Comparison of ENCODE assay signal across 14 cellular contexts in genomic region chr22:26901228-26901816, GRCh38.
DNase-seq lines count a peak whose midpoint lies in the region; ATAC-seq and TF ChIP-seq lines count a peak whose summit lies in the region.
"Had no signal": no experiment of that assay in that cellular context is flagged by ENCODE, and none has a peak within 500 bp of the region (broad histone marks: within the 10 kb centered on the region; RNA-seq: fewer than 3 reads in every experiment).

No MANE protein-coding gene starts in this region.

- H3K9ac ChIP-seq in SK-N-MC (ENCODE audit: insufficient read length) (peak overlapping the region; percentile 54), endodermal cell (ENCODE audit: extremely low read depth, low read length, poor library complexity, severe bottlenecking) (no peak overlapping the region), neural progenitor cell (no peak overlapping the region), colonic mucosa (ENCODE audit: low read depth in 2 of 2, low read length in 2 of 2) (no peak overlapping the region)

- no peaks in the 10 kb centered on the region; the same call in 2 of the 3 replicates for H3K36me3 Mint-ChIP-seq in GM23338 (ENCODE audit: low read depth)
- no peaks in the 10 kb centered on the region for H3K36me3 Mint-ChIP-seq in endodermal cell (ENCODE audit: low read depth)
- no peaks in the 10 kb centered on the region for H3K36me3 Mint-ChIP-seq in neural progenitor cell

- ATAC-seq in GM23338: peak; percentile 12; the same call in 2 of the 3 replicates

- H3K27me3 ChIP-seq in GM23338 (ENCODE audit: insufficient read depth): peaks cover 15% of the 10 kb centered on the region
- H3K27me3 ChIP-seq in endodermal cell (ENCODE audit: control insufficient read depth, insufficient read depth, low read length, poor library complexity, severe bottlenecking): peaks cover 18% of the 10 kb centered on the region
- peaks cover 44% of the 10 kb centered on the region for H3K27me3 ChIP-seq in neural progenitor cell
- peaks cover 10% of the 10 kb centered on the region for H3K27me3 ChIP-seq in colonic mucosa

- H3K27ac Mint-ChIP-seq in GM23338 (no peak overlapping the region), endodermal cell (no peak overlapping the region), neural progenitor cell (no peak overlapping the region)
- H3K27ac Mint-ChIP-seq: B cell; CD4-positive, alpha-beta T cell had no signal

- no peaks in the 10 kb centered on the region; the same call in 1 of the 2 replicates for H3K36me3 ChIP-seq in GM23338 (ENCODE audit: insufficient read depth)
- no peaks in the 10 kb centered on the region for H3K36me3 ChIP-seq in SK-N-MC (ENCODE audit: insufficient read depth, low read length)
- H3K36me3 ChIP-seq in endodermal cell (ENCODE audit: control insufficient read depth, insufficient read depth, low read length): no peaks in the 10 kb centered on the region
- no peaks in the 10 kb centered on the region for H3K36me3 ChIP-seq in neural progenitor cell
- H3K36me3 ChIP-seq in colonic mucosa: no peaks in the 10 kb centered on the region

- H3K9me3 ChIP-seq in SK-N-MC (ENCODE audit: low read depth, low read length) (no peaks in the 10 kb centered on the region), endodermal cell (ENCODE audit: control insufficient read depth, low read length) (no peaks in the 10 kb centered on the region), neural progenitor cell (ENCODE audit: low read depth) (no peaks in the 10 kb centered on the region), colonic mucosa (no peaks in the 10 kb centered on the region)

- peak overlapping the region; percentile 1; the same call in 1 of the 3 replicates for H3K4me3 Mint-ChIP-seq in GM23338
- H3K4me3 Mint-ChIP-seq in endodermal cell: no peak overlapping the region
- H3K4me3 Mint-ChIP-seq in neural progenitor cell: peak overlapping the region; percentile 26
- H3K4me3 Mint-ChIP-seq: B cell; CD4-positive, alpha-beta T cell had no signal

- TF ChIP-seq CTCF in GM23338 (conservative IDR thresholded peaks at IDR 0.05; ENCODE audit: low read depth in 2 of 2) (no peak), endodermal cell (conservative IDR thresholded peaks at IDR 0.05) (no peak), neural progenitor cell (IDR thresholded peaks at IDR 0.05) (no peak), colonic mucosa (IDR thresholded peaks at IDR 0.05) (no peak)

- H3K4me1 Mint-ChIP-seq in GM23338 (peaks cover 44% of the 10 kb centered on the region), endodermal cell (peaks cover 19% of the 10 kb centered on the region), neural progenitor cell (peaks cover 36% of the 10 kb centered on the region)

- WGBS in endodermal cell (ENCODE audit: insufficient coverage in 1 of 2, insufficient read length in 1 of 2), 2 experiments: 66 to 77% methylated on average over 13 to 19 of the region's 19 CpGs

- H3K4me1 ChIP-seq in GM23338 (ENCODE audit: insufficient read depth) (peaks cover 39% of the 10 kb centered on the region), endodermal cell (ENCODE audit: control insufficient read depth, insufficient read depth, low read length) (no peaks in the 10 kb centered on the region), neural progenitor cell (peaks cover 19% of the 10 kb centered on the region), colonic mucosa (no peaks in the 10 kb centered on the region)

- H3K27ac ChIP-seq in GM23338 (ENCODE audit: low read depth): no peak overlapping the region
- peak overlapping the region; percentile 96 for H3K27ac ChIP-seq in SK-N-MC
- H3K27ac ChIP-seq in endodermal cell (ENCODE audit: low read depth, low read length): no peak overlapping the region
- no peak overlapping the region for H3K27ac ChIP-seq in neural progenitor cell
- H3K27ac ChIP-seq in colonic mucosa: no peak overlapping the region

- H3K4me2 ChIP-seq in GM23338 (peak overlapping the region; percentile 56; the same call in 1 of the 2 replicates), neural progenitor cell (peak overlapping the region; percentile 24)

- peak overlapping the region; percentile 57 for H2AFZ ChIP-seq in GM23338
- H2AFZ ChIP-seq in neural progenitor cell (replicated peaks): no peak overlapping the region

- H3K9me2 ChIP-seq in GM23338 (ENCODE audit: insufficient read depth): no peaks in the 10 kb centered on the region

- no peaks in the 10 kb centered on the region for H4K20me1 ChIP-seq in GM23338 (replicated peaks; ENCODE audit: insufficient read depth)
- H4K20me1 ChIP-seq in neural progenitor cell (ENCODE audit: low read depth): peaks cover 6% of the 10 kb centered on the region

- H3K9me3 Mint-ChIP-seq in GM23338: no peaks in the 10 kb centered on the region; the same call in 2 of the 3 replicates
- H3K9me3 Mint-ChIP-seq in endodermal cell: no peaks in the 10 kb centered on the region
- H3K9me3 Mint-ChIP-seq in neural progenitor cell: peaks cover 4% of the 10 kb centered on the region

- H3F3A ChIP-seq in GM23338 (replicated peaks; ENCODE audit: low read depth): peaks cover 3% of the 10 kb centered on the region; the same call in 1 of the 2 replicates
- H3F3A ChIP-seq in neural progenitor cell (ENCODE audit: low read depth): peaks cover 27% of the 10 kb centered on the region

- H3K79me2 ChIP-seq in GM23338 (replicated peaks; ENCODE audit: insufficient read depth): no peaks in the 10 kb centered on the region
- no peaks in the 10 kb centered on the region for H3K79me2 ChIP-seq in neural progenitor cell (ENCODE audit: low read depth)

- DNase-seq in GM23338 (ENCODE audit: low spot score) (no peak), SK-N-MC (ENCODE audit: low read depth, low spot score) (no peak), endodermal cell (peak; percentile 70), neural progenitor cell (ENCODE audit: low spot score) (peak; percentile 26), NCI-H2171 treated with DMSO at 0.1 percent for 48 hours (lab: John Stamatoyannopoulos, UW) (no peak), colonic mucosa (no peak), putamen (ENCODE audit: low spot score) (no peak), NAMALWA (ENCODE audit: low spot score) (no peak)
- DNase-seq: CD4-positive, alpha-beta T cell; DMS153; DND-41; GDM1; IMR-90 had no signal

- H3K4me3 ChIP-seq in GM23338: peak overlapping the region; percentile 28
- H3K4me3 ChIP-seq in SK-N-MC: no peak overlapping the region
- no peak overlapping the region for H3K4me3 ChIP-seq in endodermal cell (ENCODE audit: low read length)
- no peak overlapping the region for H3K4me3 ChIP-seq in neural progenitor cell
- no peak overlapping the region for H3K4me3 ChIP-seq in colonic mucosa

- H3K27me3 Mint-ChIP-seq in GM23338 (ENCODE audit: insufficient read depth, low read depth, poor library complexity): peaks cover 10% of the 10 kb centered on the region
- H3K27me3 Mint-ChIP-seq in endodermal cell (ENCODE audit: insufficient read depth): peaks cover 36% of the 10 kb centered on the region
- H3K27me3 Mint-ChIP-seq in neural progenitor cell (ENCODE audit: insufficient read depth, low read depth): peaks cover 11% of the 10 kb centered on the region

- intact Hi-C loops in colonic mucosa (cut with DNase I): no loop called here

TF ChIP-seq in GM23338, 12 proteins besides CTCF, POLR2A, EP300 and RAD21 (continues in another document):
- TF ChIP-seq NANOG (IDR thresholded peaks at IDR 0.05; ENCODE audit: borderline replicate concordance): no peak
- TF ChIP-seq JUNB (IDR thresholded peaks at IDR 0.05; ENCODE audit: unreplicated experiment): no peak
- no peak for TF ChIP-seq STAT1 (IDR thresholded peaks at IDR 0.05; ENCODE audit: unreplicated experiment)
- no peak for TF ChIP-seq POLR2AphosphoS5 (IDR thresholded peaks at IDR 0.05; ENCODE audit: low read depth)

Comparison
In these comparisons a context has a peak if more than half of its experiments do, and no peak if none do; other contexts are left out.
1. DNase-seq: peak in endodermal cell (single experiment) and neural progenitor cell (single experiment); none in GM23338 (single experiment), SK-N-MC (single experiment), NCI-H2171 treated with DMSO at 0.1 percent for 48 hours (single experiment), colonic mucosa (single experiment), putamen (single experiment) and NAMALWA (single experiment).